14 cellular contexts compared by ENCODE assay signal in the genomic region with DNA sequence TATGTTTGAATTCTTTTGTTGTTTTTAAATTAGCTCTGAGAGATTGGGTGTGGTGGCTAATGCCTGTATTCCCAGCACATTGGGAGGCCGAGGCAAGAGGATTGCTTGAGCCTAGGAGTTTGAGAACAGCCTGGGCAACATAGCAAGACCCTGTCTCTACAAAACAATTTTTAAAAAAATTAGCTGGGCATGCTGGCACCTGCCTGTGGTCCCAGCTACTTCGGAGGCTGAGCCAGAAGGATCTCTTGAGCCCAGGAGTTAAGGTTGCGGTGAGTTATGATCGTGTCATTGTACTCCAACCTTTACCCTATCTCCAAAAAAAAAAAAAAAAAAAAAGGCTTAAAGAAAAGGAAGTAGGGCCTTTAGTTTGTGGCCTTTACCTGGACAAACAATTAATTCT. TPM values are rescaled to one million over a fixed set of nuclear protein-coding genes. Genes with fewer than 3 reads are reported as not detected.
DNase-seq lines count a peak whose midpoint lies in the region; ATAC-seq and TF ChIP-seq lines count a peak whose summit lies in the region.
"Had no signal": no experiment of that assay in that cellular context is flagged by ENCODE, and none has a peak within 500 bp of the region (broad histone marks: within the 10 kb centered on the region; RNA-seq: fewer than 3 reads in every experiment).

No MANE protein-coding gene starts in this region.

- peaks cover 4% of the 10 kb centered on the region for H3K79me2 ChIP-seq in fibroblast of lung (ENCODE audit: control insufficient read depth, insufficient read depth, low read length)

- no peaks in the 10 kb centered on the region for H3K9me3 Mint-ChIP-seq in activated CD4-positive, alpha-beta T cell treated with anti-CD3 and anti-CD28 coated beads, Interleukin-2, amount 10 ng/mL, durations not matched to agents 7 days and 5 days

- peak overlapping the region in 3 of 11 experiments; percentile 3 to 23 (median 11); a peak in 3 of 22 replicates for H3K27ac ChIP-seq in BLaER1 treated with 17β-estradiol and CSF1 and Interleukin-3, amounts not matched to agents 10 nM and 100 nM
- H3K27ac ChIP-seq in fibroblast of lung (ENCODE audit: insufficient read depth, low read length): peak overlapping the region; percentile 64

- no peak overlapping the region for H3K4me3 Mint-ChIP-seq in activated CD4-positive, alpha-beta T cell treated with anti-CD3 and anti-CD28 coated beads, Interleukin-2, amount 10 ng/mL, durations not matched to agents 7 days and 5 days

- no peaks in the 10 kb centered on the region for H3K27me3 ChIP-seq in BLaER1 treated with 17β-estradiol and CSF1 and Interleukin-3, amounts not matched to agents 10 nM and 100 nM
- H3K27me3 ChIP-seq in fibroblast of lung (ENCODE audit: control insufficient read depth, insufficient read depth, low read length): no peaks in the 10 kb centered on the region

- H3K9me3 ChIP-seq in BLaER1 treated with 17β-estradiol and CSF1 and Interleukin-3, amounts not matched to agents 10 nM and 100 nM (replicated peaks in 1 of 11): no peaks in the 10 kb centered on the region
- no peaks in the 10 kb centered on the region for H3K9me3 ChIP-seq in fibroblast of lung (ENCODE audit: control insufficient read depth, insufficient read depth, low read depth, low read length)

- POLR2A ChIA-PET in activated CD4-positive, alpha-beta T cell treated with anti-CD3 and anti-CD28 coated beads, Interleukin-2, amount 10 ng/mL, durations not matched to agents 7 days and 5 days (lab: Charles Lee): interaction anchor here (1.1 kb wide), 1 partner anchor 12 kb away, joined by 3 read pairs; no protein-coding TSS in a partner anchor

- H3K4me1 Mint-ChIP-seq in activated CD4-positive, alpha-beta T cell treated with anti-CD3 and anti-CD28 coated beads, Interleukin-2, amount 10 ng/mL, durations not matched to agents 7 days and 5 days: peaks cover 24% of the 10 kb centered on the region

- no peak overlapping the region for H3K4me3 ChIP-seq in BLaER1 treated with 17β-estradiol and CSF1 and Interleukin-3, amounts not matched to agents 10 nM and 100 nM
- no peak overlapping the region for H3K4me3 ChIP-seq in fibroblast of lung (replicated peaks in 1 of 4; ENCODE audit: control extremely low read depth in 1 of 4, insufficient read depth in 1 of 4, low read depth in 3 of 4, low read length in 4 of 4)
- H3K4me3 ChIP-seq: lung had no signal

- no peak overlapping the region; a peak in 1 of 22 replicates for H3K9ac ChIP-seq in BLaER1 treated with 17β-estradiol and CSF1 and Interleukin-3, amounts not matched to agents 10 nM and 100 nM
- no peak overlapping the region for H3K9ac ChIP-seq in fibroblast of lung (ENCODE audit: insufficient read depth, low read length)

- H3K27ac Mint-ChIP-seq in activated CD4-positive, alpha-beta T cell treated with anti-CD3 and anti-CD28 coated beads, Interleukin-2, amount 10 ng/mL, durations not matched to agents 7 days and 5 days: no peak overlapping the region

- no peak for TF ChIP-seq CTCF in fibroblast of lung (conservative IDR thresholded peaks at IDR 0.05 in 1 of 2, IDR thresholded peaks at IDR 0.05 in 1 of 2; ENCODE audit: low read depth in 1 of 2, low read length in 2 of 2)

- no peak for ATAC-seq in GM18498 (IDR thresholded peaks at IDR 0.05; ENCODE audit: unreplicated experiment)

- H3K36me3 Mint-ChIP-seq in activated CD4-positive, alpha-beta T cell treated with anti-CD3 and anti-CD28 coated beads, Interleukin-2, amount 10 ng/mL, durations not matched to agents 7 days and 5 days (ENCODE audit: low read depth): peaks cover 26% of the 10 kb centered on the region

- peak overlapping the region; percentile 29 to 73 (median 64); a peak in 21 of 22 replicates for H3K4me2 ChIP-seq in BLaER1 treated with 17β-estradiol and CSF1 and Interleukin-3, amounts not matched to agents 10 nM and 100 nM
- peak overlapping the region; percentile 8 for H3K4me2 ChIP-seq in fibroblast of lung (ENCODE audit: extremely low read depth, insufficient read depth, low read length)

- peaks cover 27 to 66% (median 37%) of the 10 kb centered on the region in 11 experiments; a peak in 21 of 22 replicates for H3K36me3 ChIP-seq in BLaER1 treated with 17β-estradiol and CSF1 and Interleukin-3, amounts not matched to agents 10 nM and 100 nM
- H3K36me3 ChIP-seq in fibroblast of lung (ENCODE audit: control insufficient read depth, insufficient read depth, low read length): no peaks in the 10 kb centered on the region

- peaks cover 0 to 14% (median 0%) of the 10 kb centered on the region in 11 experiments; a peak in 7 of 22 replicates for H4K20me1 ChIP-seq in BLaER1 treated with 17β-estradiol and CSF1 and Interleukin-3, amounts not matched to agents 10 nM and 100 nM
- H4K20me1 ChIP-seq in fibroblast of lung (ENCODE audit: control insufficient read depth, extremely low read depth, insufficient read depth, low read length): no peaks in the 10 kb centered on the region

- peaks cover 30 to 44% (median 36%) of the 10 kb centered on the region in 10 experiments for H3K4me1 ChIP-seq in BLaER1 treated with 17β-estradiol and CSF1 and Interleukin-3, amounts not matched to agents 10 nM and 100 nM
- H3K4me1 ChIP-seq in fibroblast of lung (ENCODE audit: control insufficient read depth, extremely low read depth, insufficient read depth, low read length): peaks cover 16% of the 10 kb centered on the region

- no peak overlapping the region for H2AFZ ChIP-seq in fibroblast of lung (ENCODE audit: low read length)

- H3K27me3 Mint-ChIP-seq in activated CD4-positive, alpha-beta T cell treated with anti-CD3 and anti-CD28 coated beads, Interleukin-2, amount 10 ng/mL, durations not matched to agents 7 days and 5 days: no peaks in the 10 kb centered on the region

- peak; percentile 28 for DNase-seq in RPMI7951 (ENCODE audit: low read depth)
- peak in 1 of 2 donors; percentile 34 for DNase-seq in fibroblast of lung (ENCODE audit: low read depth in 2 of 2)
- peak; percentile 11 for DNase-seq in renal cortical epithelial cell (ENCODE audit: low read depth)
- no peak for DNase-seq in activated CD4-positive, alpha-beta T cell treated with anti-CD3 and anti-CD28 coated beads, Interleukin-2, amount 10 ng/mL, durations not matched to agents 7 days and 5 days
- no peak for DNase-seq in NCI-H524 treated with DMSO at 0.1 percent for 48 hours (lab: John Stamatoyannopoulos, UW)
- DNase-seq in activated T-cell treated with anti-CD3 and anti-CD28 coated beads, Interleukin-2, amount 50 U/mL, for 1 hour: no peak
- DNase-seq: activated CD4-positive, alpha-beta T cell treated with anti-CD3 and anti-CD28 coated beads, Interleukin-2, amount 50 U/mL, for 1 hour; activated effector memory CD4-positive, alpha-beta T cell treated with Interleukin-2 at 50 U/mL for 16 hours; NCI-H1092; NCI-H345; T-helper 9 cell had no signal

- CTCF ChIA-PET in activated CD4-positive, alpha-beta T cell treated with anti-CD3 and anti-CD28 coated beads, Interleukin-2, amount 10 ng/mL, durations not matched to agents 7 days and 5 days (lab: Charles Lee): interaction anchor here (1.0 to 1.5 kb wide), 2 partner anchors 10 to 59 kb away, joined by 3 read pairs; a partner anchor contains a TSS

RNA-seq across cellular contexts. Expression of a gene that starts 22.9 kb away (rescaled TPM):
- total RNA-seq in RPMI7951 (2014; rRNA removed; shearing (Covaris generic)): 13.4 and 14.5 TPM in 2 replicates
- total RNA-seq in fibroblast of lung: 11.4 and 11.8 TPM in 2 replicates
- polyA plus RNA-seq in fibroblast of lung: 9.6 and 12.1 TPM in 2 replicates
- 4.5 and 5.0 TPM in 2 replicates for polyA plus RNA-seq in fibroblast of lung (2012)
- polyA minus RNA-seq in fibroblast of lung (ENCODE audit: low replicate concordance): 8.2 and 9.3 TPM in 2 replicates
- 9.2 and 10.4 TPM in 2 replicates for total RNA-seq in renal cortical epithelial cell
- total RNA-seq in activated CD4-positive, alpha-beta T cell treated with anti-CD3 and anti-CD28 coated beads, Interleukin-2, amount 10 ng/mL, durations not matched to agents 7 days and 5 days: 10 to 100 TPM in 1 of 2 experiments, 1 to 10 TPM in 1; 8.8 to 10.3 TPM

RNA-seq across cellular contexts. Expression of a gene that starts 58.8 kb away (rescaled TPM):
- total RNA-seq in RPMI7951 (2014; rRNA removed; shearing (Covaris generic)): 125 and 148 TPM in 2 replicates
- total RNA-seq in fibroblast of lung (15.2 and 21.3 TPM in 2 replicates), renal cortical epithelial cell (0.99 and 13.7 TPM in 2 replicates)
- polyA plus RNA-seq in fibroblast of lung: 34.5 and 45.5 TPM in 2 replicates
- polyA plus RNA-seq in fibroblast of lung (2012): 17.5 and 25.6 TPM in 2 replicates
- polyA minus RNA-seq in fibroblast of lung (ENCODE audit: low replicate concordance): 21.0 and 22.0 TPM in 2 replicates
- total RNA-seq in activated CD4-positive, alpha-beta T cell treated with anti-CD3 and anti-CD28 coated beads, Interleukin-2, amount 10 ng/mL, durations not matched to agents 7 days and 5 days: 10 to 100 TPM; 22.5 to 22.6 TPM

Comparison
In these comparisons a context has a peak if more than half of its experiments do, and no peak if none do; other contexts are left out.
1. DNase-seq: peak in RPMI7951 (single experiment) and renal cortical epithelial cell (single experiment); none in activated CD4-positive, alpha-beta T cell treated with anti-CD3 and anti-CD28 coated beads, Interleukin-2, amount 10 ng/mL, durations not matched to agents 7 days and 5 days (single experiment), NCI-H524 treated with DMSO at 0.1 percent for 48 hours (single experiment) and activated T-cell treated with anti-CD3 and anti-CD28 coated beads, Interleukin-2, amount 50 U/mL, for 1 hour (single experiment).